ENCODE assay signal across 24 cellular contexts in genomic region chr16:24488045-24488444, GRCh38.
"Had no signal": no experiment of that assay in that cellular context is flagged by ENCODE, and none has a peak within 500 bp of the region (broad histone marks: within the 10 kb centered on the region; RNA-seq: fewer than 3 reads in every experiment).

No MANE protein-coding gene starts in this region.

- DNase-seq: colonic mucosa; cortex of kidney; dermis blood vessel endothelial cell; dorsolateral prefrontal cortex; effector CD4-positive, alpha-beta T cell; effector CD8-positive, alpha-beta T cell; effector memory CD4-positive, alpha-beta T cell; effector memory CD8-positive, alpha-beta T cell; endodermal cell; erythroblast; esophagus squamous epithelium; foreskin fibroblast; foreskin keratinocyte; foreskin melanocyte; gastrocnemius medialis; glutamatergic neuron; head of caudate nucleus; heart left ventricle; heart right ventricle had no signal

- H3K9me3 ChIP-seq: colonic mucosa, gastrocnemius medialis had no signal

- H3K27ac ChIP-seq: colonic mucosa, coronary artery, dorsolateral prefrontal cortex, epithelial cell of prostate, esophagus muscularis mucosa, esophagus squamous epithelium, foreskin keratinocyte, gastrocnemius medialis, gastroesophageal sphincter, heart left ventricle, heart right ventricle had no signal

- ATAC-seq: effector memory CD8-positive, alpha-beta T cell; esophagus mucosa; foreskin keratinocyte; gastrocnemius medialis; gastroesophageal sphincter; heart left ventricle; heart right ventricle had no signal

- H3K4me1 ChIP-seq: colonic mucosa, esophagus muscularis mucosa, esophagus squamous epithelium, foreskin keratinocyte, gastrocnemius medialis, gastroesophageal sphincter, heart left ventricle, heart right ventricle had no signal

- H3K27me3 ChIP-seq: colonic mucosa had no signal

- H3K36me3 ChIP-seq: colonic mucosa, esophagus muscularis mucosa, esophagus squamous epithelium, gastrocnemius medialis, gastroesophageal sphincter, heart left ventricle, heart right ventricle had no signal

- H3K4me3 ChIP-seq: colonic mucosa, coronary artery, dorsolateral prefrontal cortex, esophagus muscularis mucosa, esophagus squamous epithelium, gastrocnemius medialis, gastroesophageal sphincter, heart left ventricle, heart right ventricle had no signal
